ENCODE assay signal across 8 cellular contexts in genomic region chr20:63831696-63832686, GRCh38. TPM values are rescaled to one million over a fixed set of nuclear protein-coding genes. Genes with fewer than 3 reads are reported as not detected.
DNase-seq lines count a peak whose midpoint lies in the region; ATAC-seq and TF ChIP-seq lines count a peak whose summit lies in the region.

No MANE protein-coding gene starts in this region.

- peak overlapping the region; percentile 52 for H3K4me3 Mint-ChIP-seq in Calu3 (ENCODE audit: low read depth, unreplicated experiment)
- H3K4me3 Mint-ChIP-seq in effector memory CD8-positive, alpha-beta T cell: peak overlapping the region; percentile 44 to 58
- H3K4me3 Mint-ChIP-seq in naive thymus-derived CD4-positive, alpha-beta T cell: peak overlapping the region in 3 of 10 donors; percentile 9 to 75 (median 34)

- H3K4me1 ChIP-seq in HUES6 (ENCODE audit: control insufficient read depth, insufficient read depth, low read length): peaks cover 37% of the 10 kb centered on the region
- peaks cover 4 to 10% of the 10 kb centered on the region in 2 donors for H3K4me1 ChIP-seq in naive thymus-derived CD4-positive, alpha-beta T cell (ENCODE audit: control insufficient read depth in 2 of 2, insufficient read depth in 2 of 2, low read length in 2 of 2)

- H3K4me1 Mint-ChIP-seq in Calu3 (ENCODE audit: low read depth, unreplicated experiment): peaks cover 26% of the 10 kb centered on the region
- peaks cover 8 to 9% of the 10 kb centered on the region in 2 donors for H3K4me1 Mint-ChIP-seq in effector memory CD8-positive, alpha-beta T cell (ENCODE audit: low read depth in 2 of 2)
- peaks cover 9 to 12% (median 10%) of the 10 kb centered on the region in 7 donors for H3K4me1 Mint-ChIP-seq in naive thymus-derived CD4-positive, alpha-beta T cell

- no peak overlapping the region for H3K27ac Mint-ChIP-seq in Calu3 (ENCODE audit: unreplicated experiment)
- no peak overlapping the region for H3K27ac Mint-ChIP-seq in effector memory CD8-positive, alpha-beta T cell
- no peak overlapping the region for H3K27ac Mint-ChIP-seq in naive thymus-derived CD4-positive, alpha-beta T cell

- POLR2A ChIA-PET in naive thymus-derived CD4-positive, alpha-beta T cell (lab: Charles Lee): no interaction called here

- DNase-seq in Calu3: peak; percentile 54
- DNase-seq in effector memory CD8-positive, alpha-beta T cell: no peak
- DNase-seq in naive thymus-derived CD4-positive, alpha-beta T cell: no peak
- no peak for DNase-seq in NCI-H510A treated with DMSO at 0.1 percent for 48 hours (lab: John Stamatoyannopoulos, UW)
- DNase-seq in NCI-H524 treated with DMSO at 0.1 percent for 48 hours (lab: John Stamatoyannopoulos, UW): no peak

- H3K36me3 ChIP-seq in HUES6 (ENCODE audit: control insufficient read depth, insufficient read depth, low read length): no peaks in the 10 kb centered on the region
- H3K36me3 ChIP-seq in naive thymus-derived CD4-positive, alpha-beta T cell (ENCODE audit: control insufficient read depth in 2 of 3, insufficient read depth in 3 of 3, low read length in 3 of 3): no peaks in the 10 kb centered on the region

- peaks cover 34% of the 10 kb centered on the region for H3K27me3 ChIP-seq in HUES6 (ENCODE audit: control insufficient read depth, insufficient read depth, low read length)
- H3K27me3 ChIP-seq in naive thymus-derived CD4-positive, alpha-beta T cell (ENCODE audit: control insufficient read depth in 2 of 2, insufficient read depth in 2 of 2, low read length in 2 of 2): peaks cover 4 to 24% of the 10 kb centered on the region in 2 donors

- no peaks in the 10 kb centered on the region for H3K9me3 ChIP-seq in HUES6 (ENCODE audit: control insufficient read depth, insufficient read depth, low read depth, low read length)
- no peaks in the 10 kb centered on the region for H3K9me3 ChIP-seq in naive thymus-derived CD4-positive, alpha-beta T cell (ENCODE audit: control insufficient read depth in 2 of 3, low read length in 3 of 3)

- peak; percentile 17 for ATAC-seq in effector memory CD8-positive, alpha-beta T cell (replicated peaks)
- peak; percentile 24 for ATAC-seq in naive thymus-derived CD4-positive, alpha-beta T cell
- ATAC-seq in GM21717 (IDR thresholded peaks at IDR 0.05; ENCODE audit: unreplicated experiment) (no peak), GM18858 (IDR thresholded peaks at IDR 0.05; ENCODE audit: unreplicated experiment) (no peak)

- intact Hi-C loops in Calu3 (cut with micrococcal nuclease; ENCODE audit: unreplicated experiment): no loop called here
- intact Hi-C loops in naive thymus-derived CD4-positive, alpha-beta T cell (cut with micrococcal nuclease): loop anchor here in 1 of 2 donors (2.0 kb wide), 1 partner anchor 31 kb away; no protein-coding TSS in a partner anchor

- H3K9me3 Mint-ChIP-seq in Calu3 (ENCODE audit: low read depth, unreplicated experiment): no peaks in the 10 kb centered on the region
- no peaks in the 10 kb centered on the region for H3K9me3 Mint-ChIP-seq in effector memory CD8-positive, alpha-beta T cell
- H3K9me3 Mint-ChIP-seq in naive thymus-derived CD4-positive, alpha-beta T cell: peaks cover 0 to 4% (median 0%) of the 10 kb centered on the region in 11 donors

- H3K9ac ChIP-seq in HUES6 (ENCODE audit: low read length): peak overlapping the region; percentile 44

- no peak overlapping the region for H3K27ac ChIP-seq in HUES6 (ENCODE audit: low read depth, low read length)
- H3K27ac ChIP-seq in naive thymus-derived CD4-positive, alpha-beta T cell (ENCODE audit: low read depth, low read length): no peak overlapping the region

- peaks cover 35% of the 10 kb centered on the region for H3K36me3 Mint-ChIP-seq in Calu3 (ENCODE audit: insufficient read depth, unreplicated experiment)
- peaks cover 3% of the 10 kb centered on the region for H3K36me3 Mint-ChIP-seq in effector memory CD8-positive, alpha-beta T cell (ENCODE audit: insufficient read depth)
- peaks cover 0 to 5% (median 0%) of the 10 kb centered on the region in 5 donors for H3K36me3 Mint-ChIP-seq in naive thymus-derived CD4-positive, alpha-beta T cell

- CTCF ChIA-PET in Calu3 (lab: Charles Lee): no interaction called here
- CTCF ChIA-PET in naive thymus-derived CD4-positive, alpha-beta T cell (lab: Charles Lee): no interaction called here

- H3K4me3 ChIP-seq in HUES6 (ENCODE audit: low read depth, low read length): peak overlapping the region; percentile 66
- no peak overlapping the region for H3K4me3 ChIP-seq in naive thymus-derived CD4-positive, alpha-beta T cell (ENCODE audit: low read length)

- peaks cover 61% of the 10 kb centered on the region for H3K27me3 Mint-ChIP-seq in Calu3 (ENCODE audit: unreplicated experiment)
- peaks cover 23 to 44% of the 10 kb centered on the region in 2 donors for H3K27me3 Mint-ChIP-seq in effector memory CD8-positive, alpha-beta T cell
- peaks cover 20 to 44% (median 25%) of the 10 kb centered on the region in 5 donors for H3K27me3 Mint-ChIP-seq in naive thymus-derived CD4-positive, alpha-beta T cell

- no TSS peak for BruUV-seq in Calu3 (replicated peaks; lab: Mats Ljungman, UMichigan)

- no peak for TF ChIP-seq CTCF in Calu3 (IDR thresholded peaks at IDR 0.05; ENCODE audit: unreplicated experiment)

RNA-seq across cellular contexts. Expression of gene ZBTB46, which starts 0.9 kb away (rescaled TPM):
- total RNA-seq in Calu3 (2022): 2.5 and 3.2 TPM in 2 replicates
- 1 to 10 TPM in 1 of 5 experiments, under 1 TPM in 3, not detected in 1; 0.05 to 1.7 (median 0.21) TPM for total RNA-seq in naive thymus-derived CD4-positive, alpha-beta T cell
- under 1 TPM; 0.03 to 0.04 TPM for polyA plus RNA-seq in naive thymus-derived CD4-positive, alpha-beta T cell

RNA-seq across cellular contexts. Expression of gene ABHD16B, which starts 29.3 kb away (rescaled TPM):
- 0.24 TPM in 1 of 2 replicates, not detected in the other for total RNA-seq in Calu3 (2022)
- total RNA-seq in naive thymus-derived CD4-positive, alpha-beta T cell: under 1 TPM in 1 of 5 experiments, not detected in 4; 0.24 TPM
- polyA plus RNA-seq in naive thymus-derived CD4-positive, alpha-beta T cell: 1 to 10 TPM in 1 of 2 donors, under 1 TPM in 1; 0.65 to 1.1 TPM

RNA-seq across cellular contexts. Expression of gene TPD52L2, which starts 33.1 kb away (rescaled TPM):
- total RNA-seq in Calu3 (2022): 192 and 197 TPM in 2 replicates
- 10 to 100 TPM; 33.7 to 56.8 (median 43.2) TPM for total RNA-seq in naive thymus-derived CD4-positive, alpha-beta T cell
- 10 to 100 TPM; 67.4 to 84.0 TPM for polyA plus RNA-seq in naive thymus-derived CD4-positive, alpha-beta T cell

Comparison
In these comparisons a context has a peak if more than half of its experiments do, and no peak if none do; other contexts are left out.
1. ATAC-seq: peak in effector memory CD8-positive, alpha-beta T cell (single experiment) and naive thymus-derived CD4-positive, alpha-beta T cell (single experiment); none in GM21717 (single experiment) and GM18858 (single experiment).